In genomic region chr19:45571457-45572220, GRCh38 we compare ENCODE assay signal across 20 cellular contexts. TPM values are rescaled to one million over a fixed set of nuclear protein-coding genes. Genes with fewer than 3 reads are reported as not detected.
DNase-seq lines count a peak whose midpoint lies in the region; ATAC-seq, FAIRE-seq and TF ChIP-seq lines count a peak whose summit lies in the region.
"Had no signal": no experiment of that assay in that cellular context is flagged by ENCODE, and none has a peak within 500 bp of the region (broad histone marks: within the 10 kb centered on the region; RNA-seq: fewer than 3 reads in every experiment).

No MANE protein-coding gene starts in this region.

- no peak for ATAC-seq in K562
- no peak for ATAC-seq in HG03159 (IDR thresholded peaks at IDR 0.05; ENCODE audit: unreplicated experiment)
- ATAC-seq: CD8-positive, alpha-beta T cell had no signal

- no peak overlapping the region for H3K4me2 ChIP-seq in K562 (ENCODE audit: insufficient read depth, low read length)

- CTCF ChIA-PET in HEK293 (lab: Yijun Ruan, JAX): interaction anchor here (0.5 to 4.8 kb wide), 6 partner anchors 12 to 77 kb away, joined by 3 to 46 read pairs (median 4); no protein-coding TSS in a partner anchor
- CTCF ChIA-PET in K562 (lab: Yijun Ruan, JAX; ENCODE audit: low intra/inter-chr PET ratio): no interaction called here

- H3K4me3 ChIP-seq in HEK293 (ENCODE audit: low read depth, low read length): no peak overlapping the region
- H3K4me3 ChIP-seq in K562: no peak overlapping the region
- H3K4me3 ChIP-seq in right atrium auricular region: no peak overlapping the region
- H3K4me3 ChIP-seq in skeletal muscle tissue (ENCODE audit: low read length in 3 of 3): no peak overlapping the region
- H3K4me3 ChIP-seq: HAP-1 had no signal

- intact Hi-C loops in K562 (cut with micrococcal nuclease): no loop called here

- WGBS in K562 (ENCODE audit: insufficient coverage, low coverage, missing lambda C conversion rate): 82% methylated on average over 8 of the region's 8 CpGs

- H3K36me3 ChIP-seq in HEK293 (ENCODE audit: control insufficient read depth in 2 of 2, insufficient read depth in 1 of 2, low read length in 2 of 2): no peaks in the 10 kb centered on the region; a peak in 1 of 3 replicates
- H3K36me3 ChIP-seq in K562 (ENCODE audit: control insufficient read depth, insufficient read depth, low read length): peaks cover 12% of the 10 kb centered on the region; the same call in 1 of the 3 replicates
- no peaks in the 10 kb centered on the region for H3K36me3 ChIP-seq in right atrium auricular region
- H3K36me3 ChIP-seq in skeletal muscle tissue (ENCODE audit: control insufficient read depth in 3 of 3, insufficient read depth in 3 of 3, low read length in 3 of 3): peaks cover 0 to 3% (median 0%) of the 10 kb centered on the region in 3 donors
- H3K36me3 ChIP-seq: HAP-1 had no signal

- no peak for TF ChIP-seq POLR2A in K562 (conservative IDR thresholded peaks at IDR 0.05)

- no TSS peak for BruUV-seq in K562 (replicated peaks; lab: Mats Ljungman, UMichigan)

- H4K20me1 ChIP-seq in K562 (replicated peaks; ENCODE audit: control insufficient read depth, insufficient read depth, low read length): no peaks in the 10 kb centered on the region

- H3K4me1 ChIP-seq in HEK293 (ENCODE audit: control insufficient read depth, insufficient read depth, low read length): peaks cover 7% of the 10 kb centered on the region
- H3K4me1 ChIP-seq in K562 (replicated peaks in 1 of 2; ENCODE audit: control insufficient read depth in 2 of 2, insufficient read depth in 2 of 2, low read length in 2 of 2): peaks cover 0 to 2% of the 10 kb centered on the region in 2 experiments; a peak in 1 of 5 replicates
- peaks cover 0 to 63% of the 10 kb centered on the region in 2 donors for H3K4me1 ChIP-seq in right atrium auricular region
- peaks cover 32 to 57% (median 35%) of the 10 kb centered on the region in 3 donors for H3K4me1 ChIP-seq in skeletal muscle tissue (ENCODE audit: control insufficient read depth in 3 of 3, insufficient read depth in 3 of 3, low read length in 3 of 3)
- H3K4me1 ChIP-seq: HAP-1 had no signal

- H3K9me3 ChIP-seq in HEK293 (ENCODE audit: control insufficient read depth, insufficient read depth, low read depth, low read length) (no peaks in the 10 kb centered on the region), K562 (replicated peaks; ENCODE audit: control insufficient read depth, insufficient read depth, low read depth, low read length) (no peaks in the 10 kb centered on the region), right atrium auricular region (peaks cover 0 to 3% of the 10 kb centered on the region in 2 donors), skeletal muscle tissue (ENCODE audit: control insufficient read depth in 3 of 3, low read length in 3 of 3) (no peaks in the 10 kb centered on the region)
- H3K9me3 ChIP-seq: HAP-1 had no signal

- no peaks in the 10 kb centered on the region for H3K27me3 ChIP-seq in K562 (ENCODE audit: control insufficient read depth in 2 of 2, insufficient read depth in 2 of 2, low read length in 2 of 2)
- no peaks in the 10 kb centered on the region for H3K27me3 ChIP-seq in right atrium auricular region
- no peaks in the 10 kb centered on the region for H3K27me3 ChIP-seq in skeletal muscle tissue (ENCODE audit: control insufficient read depth in 3 of 3, insufficient read depth in 3 of 3, low read length in 3 of 3)

- no peak overlapping the region for H2AFZ ChIP-seq in K562 (ENCODE audit: low read depth, low read length)

- H3K9me1 ChIP-seq in K562 (ENCODE audit: control insufficient read depth, insufficient read depth, low read length): no peaks in the 10 kb centered on the region

- H3K27ac ChIP-seq in HEK293 (ENCODE audit: extremely low read depth, low read depth, low read length): no peak overlapping the region
- H3K27ac ChIP-seq in K562 (ENCODE audit: extremely low read depth, low read depth, low read length): no peak overlapping the region
- H3K27ac ChIP-seq in right atrium auricular region: peak overlapping the region; percentile 51 to 76
- H3K27ac ChIP-seq in skeletal muscle tissue (ENCODE audit: low read depth, low read length): peak overlapping the region; percentile 69
- H3K27ac ChIP-seq: HL-60 had no signal

- peak; percentile 32 for FAIRE-seq in K562 (lab: Jason Lieb, UNC)
- FAIRE-seq: D721Med, GM12892, H1 had no signal

- no peak for TF ChIP-seq EP300 in K562 (IDR thresholded peaks at IDR 0.05; ENCODE audit: low read length)

- TF ChIP-seq RAD21 in K562 (CRISPR knock-in tag; conservative IDR thresholded peaks at IDR 0.05 in 1 of 2, IDR thresholded peaks at IDR 0.05 in 1 of 2): no peak

- in situ Hi-C loops in K562 (cut with MboI) (no loop called here), G401 (cut with HindIII; ENCODE audit: low sequenced_read_pairs) (no loop called here)

- TF ChIP-seq CTCF in HEK293 (tag by site-specific recombination; IDR thresholded peaks at IDR 0.05) (no peak), K562 (IDR thresholded peaks at IDR 0.05 in 2 of 3, conservative IDR thresholded peaks at IDR 0.05 in 1 of 3; ENCODE audit: insufficient read depth in 2 of 3, low read depth in 1 of 3, low read length in 3 of 3) (no peak), right atrium auricular region (IDR thresholded peaks at IDR 0.05) (no peak)

- H3K79me2 ChIP-seq in K562 (ENCODE audit: control insufficient read depth, insufficient read depth, low read length): peaks cover 48% of the 10 kb centered on the region

- H3K9ac ChIP-seq in K562 (ENCODE audit: insufficient read depth in 1 of 2, low read depth in 2 of 2, low read length in 2 of 2) (no peak overlapping the region), skeletal muscle tissue (ENCODE audit: low read depth in 1 of 3, low read length in 3 of 3) (no peak overlapping the region)

- no peak for DNase-seq in K562 (ENCODE audit: extremely low read depth in 1 of 4, low spot score in 3 of 4)
- no peak for DNase-seq in right atrium auricular region (ENCODE audit: low spot score)
- DNase-seq in G401 (ENCODE audit: low spot score): no peak
- DNase-seq: CD8-positive, alpha-beta T cell; COR-L47; DMS153; DMS79 treated with DMSO at 0.1 percent for 48 hours; EL; GDM1; HFFc6 had no signal

- POLR2A ChIA-PET in HEK293 (lab: Yijun Ruan, JAX) (no interaction called here), K562 (lab: Yijun Ruan, JAX) (interaction anchor here (0.9 kb wide), 1 partner anchor 51 kb away, joined by 4 read pairs; no protein-coding TSS in a partner anchor)

TF ChIP-seq in HEK293, 187 proteins besides CTCF, POLR2A, EP300 and RAD21 (continues in another document):
- TF ChIP-seq ZNF701 (tag by site-specific recombination; IDR thresholded peaks at IDR 0.05): no peak
- TF ChIP-seq ZBTB7A (tag by site-specific recombination; IDR thresholded peaks at IDR 0.05; ENCODE audit: low read depth): no peak

TF ChIP-seq in K562, 482 proteins besides CTCF, POLR2A, EP300 and RAD21 (continues in another document):
- TF ChIP-seq ASH1L (IDR thresholded peaks at IDR 0.05; ENCODE audit: borderline replicate concordance, low read depth, partially characterized antibody): no peak
- peak; percentile 94 for TF ChIP-seq ZNF41 (CRISPR knock-in tag; conservative IDR thresholded peaks at IDR 0.05)
- no peak for TF ChIP-seq NCOR1 (IDR thresholded peaks at IDR 0.05)

RNA-seq across cellular contexts. Expression of gene OPA3, which starts 13.0 kb away (rescaled TPM):
- total RNA-seq in K562 (2011; cell fraction: chromatin; rRNA removed; ENCODE audit: low replicate concordance): 15.8 and 30.8 TPM in 2 replicates
- 9.5 TPM in 2 replicates for total RNA-seq in K562 (2011; cell fraction: nucleolus; rRNA removed)
- total RNA-seq in K562 (2011; cell fraction: nucleoplasm; rRNA removed): 10.4 and 11.7 TPM in 2 replicates
- total RNA-seq in K562 (2014; rRNA removed) (5.5 and 7.7 TPM in 2 replicates), K562 (2014; rRNA removed; fragmentation: Illumina TruSeq; extraction: Trizol) (8.4 and 9.0 TPM in 2 replicates), K562 (2015; rRNA removed; fragmentation: Illumina TruSeq; extraction: Trizol) (12.2 and 12.9 TPM in 2 replicates), K562 (2021) (16.8 and 18.8 TPM in 2 replicates), right atrium auricular region (10 to 100 TPM; 15.8 to 33.5 TPM), skeletal muscle tissue (3.7 TPM)
- polyA plus RNA-seq in K562 (2011; rRNA removed) (14.2 and 16.4 TPM in 2 replicates), K562 (2014; fragmentation: Illumina TruSeq; extraction: Trizol) (10.6 and 12.6 TPM in 2 replicates), K562 (2014; fragmentation: Nextera tagmentation; extraction: Ambion mirVana) (1 to 10 TPM; 1.4 to 2.1 TPM), K562 (2014; rRNA removed) (7.0 and 9.3 TPM in 2 replicates)
- polyA plus RNA-seq in K562 (2011; cell fraction: cytosol; rRNA removed): 23.7 and 30.7 TPM in 2 replicates
- polyA plus RNA-seq in K562 (2011; cell fraction: nucleus; rRNA removed): 6.1 and 6.4 TPM in 2 replicates
- 10.3 and 11.1 TPM in 2 replicates for polyA plus RNA-seq in K562 (2012)
- 11.1 and 13.0 TPM in 2 replicates for polyA minus RNA-seq in K562 (2011; rRNA and poly(A)+ RNA removed)
- polyA minus RNA-seq in K562 (2011; cell fraction: cytosol; rRNA and poly(A)+ RNA removed): 7.8 and 9.7 TPM in 2 replicates
- 2.0 and 2.2 TPM in 2 replicates for polyA minus RNA-seq in K562 (2011; cell fraction: nucleus; rRNA and poly(A)+ RNA removed)
- 6.3 and 14.4 TPM in 2 replicates for total RNA-seq in G401 (2014; rRNA removed; shearing (Covaris generic))

RNA-seq across cellular contexts. Expression of gene GPR4, which starts 30.4 kb away (rescaled TPM):
- 0.12 TPM in 2 replicates for total RNA-seq in K562 (2011; cell fraction: chromatin; rRNA removed; ENCODE audit: low replicate concordance)
- total RNA-seq in K562 (2011; cell fraction: nucleolus; rRNA removed): not detected in 2 replicates
- total RNA-seq in K562 (2011; cell fraction: nucleoplasm; rRNA removed): not detected in 2 replicates
- total RNA-seq in K562 (2014; rRNA removed) (not detected in 2 replicates), K562 (2014; rRNA removed; fragmentation: Illumina TruSeq; extraction: Trizol) (not detected in 2 replicates), K562 (2015; rRNA removed; fragmentation: Illumina TruSeq; extraction: Trizol) (not detected in 2 replicates), K562 (2021) (0.07 and 0.09 TPM in 2 replicates), right atrium auricular region (10 to 100 TPM in 1 of 2 donors, 1 to 10 TPM in 1; 6.2 to 12.1 TPM), skeletal muscle tissue (0.52 TPM)
- polyA plus RNA-seq in K562 (2011; rRNA removed) (0.03 TPM in 1 of 2 replicates, not detected in the other), K562 (2014; fragmentation: Illumina TruSeq; extraction: Trizol) (0.04 and 0.12 TPM in 2 replicates), K562 (2014; fragmentation: Nextera tagmentation; extraction: Ambion mirVana) (not detected), K562 (2014; rRNA removed) (0.03 TPM in 1 of 2 replicates, not detected in the other)
- 0.03 TPM in 1 of 2 replicates, not detected in the other for polyA plus RNA-seq in K562 (2011; cell fraction: cytosol; rRNA removed)
- 0.06 TPM in 2 replicates for polyA plus RNA-seq in K562 (2011; cell fraction: nucleus; rRNA removed)
- polyA plus RNA-seq in K562 (2012): 0.16 and 0.21 TPM in 2 replicates
- polyA minus RNA-seq in K562 (2011; rRNA and poly(A)+ RNA removed): not detected in 2 replicates
- polyA minus RNA-seq in K562 (2011; cell fraction: cytosol; rRNA and poly(A)+ RNA removed): not detected in 2 replicates
- 0.13 TPM in 1 of 2 replicates, not detected in the other for polyA minus RNA-seq in K562 (2011; cell fraction: nucleus; rRNA and poly(A)+ RNA removed)
- total RNA-seq in G401 (2014; rRNA removed; shearing (Covaris generic)): 0.14 TPM in 1 of 2 replicates, not detected in the other
- total RNA-seq: A673; CD8-positive, alpha-beta T cell had no signal
- polyA plus RNA-seq: CD14-positive monocyte had no signal

Comparison
In these comparisons a context has a peak if more than half of its experiments do, and no peak if none do; other contexts are left out.
1. H3K27ac ChIP-seq: peak in right atrium auricular region (2 of 2) and skeletal muscle tissue (single experiment); none in HEK293 (single experiment) and K562 (single experiment).
2. Of the 44 proteins assayed by ChIP-seq in both K562 and HEK293: peak only in K562: none; only in HEK293: ZNF449; in both: none; in neither: 42; mixed calls (peak in some experiments, not most) for 1.